In genomic region chr1:41493117-41493536, GRCh38 we compare ENCODE assay signal across 1 cellular context.
TF ChIP-seq lines count a peak whose summit lies in the region.

No MANE protein-coding gene starts in this region.

TF ChIP-seq in HEK293, 187 proteins besides CTCF, POLR2A, EP300 and RAD21 (continued from another document and continues in another):
- TF ChIP-seq HOXA7 (CRISPR knock-in tag; IDR thresholded peaks at IDR 0.05; ENCODE audit: borderline replicate concordance) (no peak), ZNF280D (tag by site-specific recombination; IDR thresholded peaks at IDR 0.05) (peak; percentile 76; the same call in 1 of the 2 replicates), SP3 (tag by site-specific recombination; IDR thresholded peaks at IDR 0.05) (no peak), SP2 (tag by site-specific recombination; IDR thresholded peaks at IDR 0.05) (peak; percentile 20; the same call in 1 of the 2 replicates), ZNF354C (tag by site-specific recombination; IDR thresholded peaks at IDR 0.05; ENCODE audit: borderline replicate concordance, low read depth) (no peak), ZNF16 (tag by site-specific recombination; IDR thresholded peaks at IDR 0.05; ENCODE audit: low read depth) (no peak), ATF2 (tag by site-specific recombination; IDR thresholded peaks at IDR 0.05; ENCODE audit: low read depth) (no peak), ZNF555 (tag by site-specific recombination; conservative IDR thresholded peaks at IDR 0.05) (no peak), ZNF266 (tag by site-specific recombination; IDR thresholded peaks at IDR 0.05; ENCODE audit: low read depth) (no peak), ZNF394 (tag by site-specific recombination; IDR thresholded peaks at IDR 0.05; ENCODE audit: borderline replicate concordance) (no peak), ZNF404 (tag by site-specific recombination; IDR thresholded peaks at IDR 0.05) (no peak), SP7 (tag by site-specific recombination; IDR thresholded peaks at IDR 0.05) (peak; percentile 91), OVOL3 (tag by site-specific recombination; IDR thresholded peaks at IDR 0.05) (no peak), ZFHX2 (tag by site-specific recombination; conservative IDR thresholded peaks at IDR 0.05) (peak; percentile 49), IKZF3 (tag by site-specific recombination; IDR thresholded peaks at IDR 0.05) (no peak), ZNF23 (tag by site-specific recombination; IDR thresholded peaks at IDR 0.05; ENCODE audit: borderline replicate concordance) (no peak), ZEB2 (tag by site-specific recombination; IDR thresholded peaks at IDR 0.05) (peak; percentile 29; the same call in 1 of the 2 replicates), TRIM28 (IDR thresholded peaks at IDR 0.05; ENCODE audit: borderline replicate concordance, low read length) (no peak), ZBTB10 (tag by site-specific recombination; IDR thresholded peaks at IDR 0.05) (peak; percentile 89), ZNF626 (tag by site-specific recombination; IDR thresholded peaks at IDR 0.05) (no peak), YY1 (tag by site-specific recombination; IDR thresholded peaks at IDR 0.05) (no peak), ZBTB44 (tag by site-specific recombination; IDR thresholded peaks at IDR 0.05) (no peak), ZNF549 (tag by site-specific recombination; IDR thresholded peaks at IDR 0.05) (no peak), ZNF366 (tag by site-specific recombination; conservative IDR thresholded peaks at IDR 0.05) (0 out of 2 replicates have a peak, but pooled peaks have one; percentile 24), ZNF596 (tag by site-specific recombination; IDR thresholded peaks at IDR 0.05) (no peak), ZSCAN23 (tag by site-specific recombination; IDR thresholded peaks at IDR 0.05) (no peak), ZNF174 (tag by site-specific recombination; IDR thresholded peaks at IDR 0.05) (no peak), KLF16 (tag by site-specific recombination; IDR thresholded peaks at IDR 0.05) (peak; percentile 51; the same call in 1 of the 2 replicates), ZNF248 (tag by site-specific recombination; IDR thresholded peaks at IDR 0.05) (no peak), ZNF155 (tag by site-specific recombination; IDR thresholded peaks at IDR 0.05) (0 out of 2 replicates have a peak, but pooled peaks have one; percentile 74), SALL2 (tag by site-specific recombination; IDR thresholded peaks at IDR 0.05; ENCODE audit: borderline replicate concordance) (0 out of 2 replicates have a peak, but pooled peaks have one; percentile 13), ZNF837 (tag by site-specific recombination; IDR thresholded peaks at IDR 0.05) (no peak), ZSCAN5A (tag by site-specific recombination; IDR thresholded peaks at IDR 0.05) (0 out of 2 replicates have a peak, but pooled peaks have one; percentile 59), ZNF610 (tag by site-specific recombination; IDR thresholded peaks at IDR 0.05; ENCODE audit: borderline replicate concordance) (no peak), ZBTB21 (tag by site-specific recombination; IDR thresholded peaks at IDR 0.05) (peak; percentile 97), PRDM10 (tag by site-specific recombination; IDR thresholded peaks at IDR 0.05) (peak; percentile 90), HOXD13 (CRISPR knock-in tag; IDR thresholded peaks at IDR 0.05; ENCODE audit: borderline replicate concordance) (no peak), ZNF398 (tag by site-specific recombination; IDR thresholded peaks at IDR 0.05) (peak; percentile 91), MYNN (tag by site-specific recombination; IDR thresholded peaks at IDR 0.05; ENCODE audit: borderline replicate concordance) (no peak), ZNF792 (tag by site-specific recombination; IDR thresholded peaks at IDR 0.05) (peak; percentile 95; the same call in 1 of the 2 replicates), ZFP69B (tag by site-specific recombination; IDR thresholded peaks at IDR 0.05) (peak; percentile 99), ZNF600 (tag by site-specific recombination; IDR thresholded peaks at IDR 0.05) (peak; percentile 56), ZNF473 (tag by site-specific recombination; IDR thresholded peaks at IDR 0.05) (no peak), REPIN1 (tag by site-specific recombination; IDR thresholded peaks at IDR 0.05; ENCODE audit: low read depth) (no peak), HIC1 (tag by site-specific recombination; IDR thresholded peaks at IDR 0.05) (peak; percentile 78), ZNF335 (tag by site-specific recombination; conservative IDR thresholded peaks at IDR 0.05) (peak; percentile 39; the same call in 1 of the 2 replicates), ZSCAN30 (tag by site-specific recombination; IDR thresholded peaks at IDR 0.05) (no peak)
